Comparison of ENCODE assay signal across 8 cellular contexts in genomic region chr22:36029406-36029755, GRCh38. TPM values are rescaled to one million over a fixed set of nuclear protein-coding genes. Genes with fewer than 3 reads are reported as not detected.
DNase-seq lines count a peak whose midpoint lies in the region; FAIRE-seq and TF ChIP-seq lines count a peak whose summit lies in the region.

No MANE protein-coding gene starts in this region.

- H2AFZ ChIP-seq in keratinocyte (ENCODE audit: control insufficient read depth, low read length): peak overlapping the region; percentile 93

- no peaks in the 10 kb centered on the region for H3K36me3 ChIP-seq in keratinocyte (ENCODE audit: control insufficient read depth in 2 of 2, extremely low read depth in 1 of 2, insufficient read depth in 2 of 2, low read length in 2 of 2)

- H3K27ac ChIP-seq in keratinocyte (ENCODE audit: control insufficient read depth, insufficient read depth, low read length) (peak overlapping the region; percentile 47), substantia nigra (ENCODE audit: low read depth, low read length, poor library complexity, severe bottlenecking) (peak overlapping the region; percentile 4)

- no peaks in the 10 kb centered on the region for H3K9me1 ChIP-seq in keratinocyte (ENCODE audit: control insufficient read depth, extremely low read depth, insufficient read depth, low read length)

- CTCF ChIA-PET in HEK293T (lab: Yijun Ruan, JAX): interaction anchor here (1.7 kb wide), 1 partner anchor 37 kb away, joined by 21 read pairs; no protein-coding TSS in a partner anchor

- H3K4me2 ChIP-seq in keratinocyte (ENCODE audit: control insufficient read depth, extremely low read depth, insufficient read depth, low read depth, low read length): peak overlapping the region; percentile 91

- H3K4me1 Mint-ChIP-seq in T-helper 1 cell treated with Interleukin-12 subunit alpha and Interleukin-12 subunit beta and Interleukin-4 antibody, amounts not matched to agents 30 μg/mL and 1 μg/mL, for 36 hours (ENCODE audit: low read depth): peaks cover 13% of the 10 kb centered on the region
- H3K4me1 Mint-ChIP-seq in activated naive CD8-positive, alpha-beta T cell (ENCODE audit: low read depth): peaks cover 18% of the 10 kb centered on the region

- H3K9me3 ChIP-seq in keratinocyte (ENCODE audit: control insufficient read depth, low read depth, low read length): no peaks in the 10 kb centered on the region

- H3K79me2 ChIP-seq in keratinocyte (ENCODE audit: control insufficient read depth, insufficient read depth, low read length): peaks cover 36% of the 10 kb centered on the region

- peak overlapping the region; percentile 50 for H3K9ac ChIP-seq in keratinocyte (ENCODE audit: control insufficient read depth, extremely low read depth, insufficient read depth, low read length)

- TF ChIP-seq CTCF in keratinocyte (optimal IDR thresholded peaks at IDR 0.05 in 1 of 3, IDR thresholded peaks at IDR 0.05 in 1 of 3, conservative IDR thresholded peaks at IDR 0.05 in 1 of 3; ENCODE audit: extremely low read depth in 1 of 3, insufficient read depth in 2 of 3, low read length in 3 of 3): no peak

- DNase-seq in T-helper 1 cell (no peak), keratinocyte (ENCODE audit: low read depth, low spot score) (no peak), substantia nigra (lab: John Stamatoyannopoulos, UW) (no peak), ureter (ENCODE audit: low spot score) (no peak), HEK293T (ENCODE audit: extremely low spot score) (no peak), NCI-H774 (lab: John Stamatoyannopoulos, UW) (no peak)

- H3K27ac Mint-ChIP-seq in T-helper 1 cell treated with Interleukin-12 subunit alpha and Interleukin-12 subunit beta and Interleukin-4 antibody, amounts not matched to agents 30 μg/mL and 1 μg/mL, for 36 hours: no peak overlapping the region
- H3K27ac Mint-ChIP-seq in activated naive CD8-positive, alpha-beta T cell: no peak overlapping the region

- no peaks in the 10 kb centered on the region for H3K27me3 ChIP-seq in keratinocyte (ENCODE audit: control insufficient read depth, extremely low read depth, insufficient read depth, low read length)

- FAIRE-seq in keratinocyte (lab: Jason Lieb, UNC): no peak

- dilution Hi-C loops in keratinocyte (cut with MboI; ENCODE audit: extremely low pct_ligation_motif_present, low sequenced_read_pairs): no loop called here

- peak overlapping the region; percentile 68 to 91 (median 79) for H3K4me3 ChIP-seq in keratinocyte (ENCODE audit: control insufficient read depth in 2 of 3, extremely low read depth in 1 of 3, insufficient read depth in 2 of 3, low read depth in 1 of 3, low read length in 3 of 3)

- peaks cover 52% of the 10 kb centered on the region for H3K27me3 Mint-ChIP-seq in T-helper 1 cell treated with Interleukin-12 subunit alpha and Interleukin-12 subunit beta and Interleukin-4 antibody, amounts not matched to agents 30 μg/mL and 1 μg/mL, for 36 hours (ENCODE audit: low read depth)
- peaks cover 3% of the 10 kb centered on the region for H3K27me3 Mint-ChIP-seq in activated naive CD8-positive, alpha-beta T cell

- peaks cover 16% of the 10 kb centered on the region for H3K4me1 ChIP-seq in keratinocyte (ENCODE audit: control insufficient read depth, extremely low read depth, insufficient read depth, low read length)

- no peaks in the 10 kb centered on the region for H4K20me1 ChIP-seq in keratinocyte (ENCODE audit: control insufficient read depth, extremely low read depth, insufficient read depth, low read length)

- no peaks in the 10 kb centered on the region for H3K9me3 Mint-ChIP-seq in T-helper 1 cell treated with Interleukin-12 subunit alpha and Interleukin-12 subunit beta and Interleukin-4 antibody, amounts not matched to agents 30 μg/mL and 1 μg/mL, for 36 hours
- no peaks in the 10 kb centered on the region for H3K9me3 Mint-ChIP-seq in activated naive CD8-positive, alpha-beta T cell (ENCODE audit: low read depth)

- no peaks in the 10 kb centered on the region for H3K36me3 Mint-ChIP-seq in T-helper 1 cell treated with Interleukin-12 subunit alpha and Interleukin-12 subunit beta and Interleukin-4 antibody, amounts not matched to agents 30 μg/mL and 1 μg/mL, for 36 hours (ENCODE audit: low read depth)
- no peaks in the 10 kb centered on the region for H3K36me3 Mint-ChIP-seq in activated naive CD8-positive, alpha-beta T cell

- peak overlapping the region; percentile 85 for H3K4me3 Mint-ChIP-seq in T-helper 1 cell treated with Interleukin-12 subunit alpha and Interleukin-12 subunit beta and Interleukin-4 antibody, amounts not matched to agents 30 μg/mL and 1 μg/mL, for 36 hours
- peak overlapping the region; percentile 93 for H3K4me3 Mint-ChIP-seq in activated naive CD8-positive, alpha-beta T cell

- POLR2A ChIA-PET in HEK293T (lab: Yijun Ruan, JAX): interaction anchor here (0.8 to 6.2 kb wide), 7 partner anchors 8 to 92 kb away, joined by 3 to 54 read pairs (median 10); no protein-coding TSS in a partner anchor

TF ChIP-seq in HEK293T, 16 proteins besides CTCF, POLR2A, EP300 and RAD21:
- TF ChIP-seq NFRKB (IDR thresholded peaks at IDR 0.05) (no peak), SP1 (IDR thresholded peaks at IDR 0.05) (no peak), FOXM1 (IDR thresholded peaks at IDR 0.05; ENCODE audit: borderline replicate concordance) (no peak), ARNT (IDR thresholded peaks at IDR 0.05) (no peak), CTBP1 (IDR thresholded peaks at IDR 0.05; ENCODE audit: borderline replicate concordance) (no peak), ZNF384 (IDR thresholded peaks at IDR 0.05) (no peak), L3MBTL2 (conservative IDR thresholded peaks at IDR 0.05) (no peak), ELF4 (IDR thresholded peaks at IDR 0.05) (no peak), FOXK2 (IDR thresholded peaks at IDR 0.05) (no peak), BHLHE40 (IDR thresholded peaks at IDR 0.05; ENCODE audit: borderline replicate concordance) (no peak), TARDBP (IDR thresholded peaks at IDR 0.05) (no peak), HDGF (IDR thresholded peaks at IDR 0.05; ENCODE audit: borderline replicate concordance) (no peak), SUZ12 (IDR thresholded peaks at IDR 0.05) (no peak), LEF1 (IDR thresholded peaks at IDR 0.05; ENCODE audit: borderline replicate concordance) (no peak)
- TF ChIP-seq, protein P1, sequence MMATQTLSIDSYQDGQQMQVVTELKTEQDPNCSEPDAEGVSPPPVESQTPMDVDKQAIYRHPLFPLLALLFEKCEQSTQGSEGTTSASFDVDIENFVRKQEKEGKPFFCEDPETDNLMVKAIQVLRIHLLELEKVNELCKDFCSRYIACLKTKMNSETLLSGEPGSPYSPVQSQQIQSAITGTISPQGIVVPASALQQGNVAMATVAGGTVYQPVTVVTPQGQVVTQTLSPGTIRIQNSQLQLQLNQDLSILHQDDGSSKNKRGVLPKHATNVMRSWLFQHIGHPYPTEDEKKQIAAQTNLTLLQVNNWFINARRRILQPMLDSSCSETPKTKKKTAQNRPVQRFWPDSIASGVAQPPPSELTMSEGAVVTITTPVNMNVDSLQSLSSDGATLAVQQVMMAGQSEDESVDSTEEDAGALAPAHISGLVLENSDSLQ (IDR thresholded peaks at IDR 0.05): no peak
TF ChIP-seq in HEK293T: peak in this region for 0.

RNA-seq across cellular contexts. Expression of gene RBFOX2, which starts 0.8 kb away (rescaled TPM):
- 95.9 to 125 TPM (median 118 TPM) in 3 replicates for polyA plus RNA-seq in keratinocyte
- 60.1 TPM for polyA plus RNA-seq in keratinocyte (2011; ENCODE audit: low read depth)
- 84.0 and 94.1 TPM in 2 replicates for polyA plus RNA-seq in keratinocyte (2011; cell fraction: cytosol; rRNA removed)
- 128 and 130 TPM in 2 replicates for polyA plus RNA-seq in keratinocyte (2011; cell fraction: nucleus; rRNA removed)
- 37.4 and 70.8 TPM in 2 replicates for polyA plus RNA-seq in keratinocyte (2012; ENCODE audit: low replicate concordance)
- polyA minus RNA-seq in keratinocyte: 155 to 189 TPM (median 185 TPM) in 3 replicates
- polyA minus RNA-seq in keratinocyte (2011; cell fraction: cytosol; rRNA and poly(A)+ RNA removed): 91.1 TPM
- 99.2 and 183 TPM in 2 replicates for polyA minus RNA-seq in keratinocyte (2011; cell fraction: nucleus; rRNA and poly(A)+ RNA removed)
- 115 TPM for total RNA-seq in ureter
